9 cellular contexts compared by ENCODE assay signal in the genomic region with DNA sequence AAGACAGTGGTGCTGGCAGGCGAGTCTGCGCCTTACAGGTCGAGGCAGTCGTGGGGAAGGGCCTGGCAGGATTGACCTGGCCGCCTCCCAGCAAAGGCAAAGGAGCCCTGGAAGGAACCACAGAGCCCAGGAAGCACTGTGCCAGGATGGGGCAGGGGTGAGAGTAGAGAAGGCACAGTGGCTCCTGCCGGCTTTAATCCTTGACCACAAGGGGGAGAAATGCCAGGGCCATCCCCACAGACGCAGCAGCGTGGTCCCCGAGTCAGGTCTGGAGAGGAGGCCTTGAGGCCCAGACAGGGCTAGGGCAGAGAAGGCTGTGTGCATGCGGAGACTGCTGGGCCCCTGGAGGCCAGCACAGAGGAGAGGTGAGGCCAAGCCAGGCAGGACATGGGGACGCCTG. TPM values are rescaled to one million over a fixed set of nuclear protein-coding genes. Genes with fewer than 3 reads are reported as not detected.
A peak's percentile ranks its signal among the peaks of the same experiment; 100 is the strongest.
DNase-seq lines count a peak whose midpoint lies in the region; ATAC-seq, FAIRE-seq and TF ChIP-seq lines count a peak whose summit lies in the region.
"Had no signal": no experiment of that assay in that cellular context is flagged by ENCODE, and none has a peak within 500 bp of the region (broad histone marks: within the 10 kb centered on the region; RNA-seq: fewer than 3 reads in every experiment).

No MANE protein-coding gene starts in this region.

- TF ChIP-seq CTCF in AG10803 (conservative IDR thresholded peaks at IDR 0.05; ENCODE audit: low read length) (peak; percentile 40), astrocyte of the cerebellum (IDR thresholded peaks at IDR 0.05; ENCODE audit: low read depth, low read length, missing control alignments) (peak; percentile 59), keratinocyte (optimal IDR thresholded peaks at IDR 0.05 in 1 of 3, IDR thresholded peaks at IDR 0.05 in 1 of 3, conservative IDR thresholded peaks at IDR 0.05 in 1 of 3; ENCODE audit: extremely low read depth in 1 of 3, insufficient read depth in 2 of 3, low read length in 3 of 3) (peak; percentile 23 to 56 (median 41))

- no peak overlapping the region for H3K27ac ChIP-seq in keratinocyte (ENCODE audit: control insufficient read depth, insufficient read depth, low read length)

- in situ Hi-C loops in astrocyte of the cerebellum (cut with HindIII; ENCODE audit: low sequenced_read_pairs): no loop called here

- no peaks in the 10 kb centered on the region for H3K9me1 ChIP-seq in keratinocyte (ENCODE audit: control insufficient read depth, extremely low read depth, insufficient read depth, low read length)

- no peaks in the 10 kb centered on the region for H3K9me3 ChIP-seq in keratinocyte (ENCODE audit: control insufficient read depth, low read depth, low read length)

- peaks cover 2% of the 10 kb centered on the region for H3K4me1 ChIP-seq in keratinocyte (ENCODE audit: control insufficient read depth, extremely low read depth, insufficient read depth, low read length)

- no peaks in the 10 kb centered on the region for H4K20me1 ChIP-seq in keratinocyte (ENCODE audit: control insufficient read depth, extremely low read depth, insufficient read depth, low read length)

- DNase-seq in AG10803 (ENCODE audit: low read depth): no peak
- peak; percentile 95 for DNase-seq in HuH-7.5 (ENCODE audit: low spot score)
- DNase-seq in astrocyte of the cerebellum (ENCODE audit: low read depth): no peak
- DNase-seq in keratinocyte (ENCODE audit: low read depth, low spot score): no peak
- DNase-seq in stimulated activated naive B cell treated with anti-CD40 and anti-IgM and Interleukin-4, amounts not matched to agents 10 μg/mL and 1 μg/mL and 100 μg/mL, for 72 hours: no peak
- no peak for DNase-seq in NCI-H2171 (lab: John Stamatoyannopoulos, UW)

- no peaks in the 10 kb centered on the region for H3K9me3 Mint-ChIP-seq in stimulated activated naive B cell treated with anti-CD40 and anti-IgM and Interleukin-4, amounts not matched to agents 10 μg/mL and 1 μg/mL and 100 μg/mL, for 72 hours

- H2AFZ ChIP-seq in keratinocyte (ENCODE audit: control insufficient read depth, low read length): peak overlapping the region; percentile 13

- FAIRE-seq in keratinocyte (lab: Jason Lieb, UNC): no peak
- FAIRE-seq: G401.6 had no signal

- H3K27me3 ChIP-seq in keratinocyte (ENCODE audit: control insufficient read depth, extremely low read depth, insufficient read depth, low read length): no peaks in the 10 kb centered on the region

- H3K79me2 ChIP-seq in keratinocyte (ENCODE audit: control insufficient read depth, insufficient read depth, low read length): no peaks in the 10 kb centered on the region

- no peaks in the 10 kb centered on the region for H3K36me3 ChIP-seq in keratinocyte (ENCODE audit: control insufficient read depth in 2 of 2, extremely low read depth in 1 of 2, insufficient read depth in 2 of 2, low read length in 2 of 2)

- no peak overlapping the region for H3K9ac ChIP-seq in keratinocyte (ENCODE audit: control insufficient read depth, extremely low read depth, insufficient read depth, low read length)

- peaks cover 6 to 7% of the 10 kb centered on the region in 2 donors for H3K4me1 Mint-ChIP-seq in stimulated activated naive B cell treated with anti-CD40 and anti-IgM and Interleukin-4, amounts not matched to agents 10 μg/mL and 1 μg/mL and 100 μg/mL, for 72 hours

- H3K27ac Mint-ChIP-seq in stimulated activated naive B cell treated with anti-CD40 and anti-IgM and Interleukin-4, amounts not matched to agents 10 μg/mL and 1 μg/mL and 100 μg/mL, for 72 hours: no peak overlapping the region

- no peak overlapping the region for H3K4me2 ChIP-seq in keratinocyte (ENCODE audit: control insufficient read depth, extremely low read depth, insufficient read depth, low read depth, low read length)

- dilution Hi-C loops in keratinocyte (cut with MboI; ENCODE audit: extremely low pct_ligation_motif_present, low sequenced_read_pairs): no loop called here

- H3K36me3 Mint-ChIP-seq in stimulated activated naive B cell treated with anti-CD40 and anti-IgM and Interleukin-4, amounts not matched to agents 10 μg/mL and 1 μg/mL and 100 μg/mL, for 72 hours: peaks cover 4 to 9% of the 10 kb centered on the region in 2 donors

- no peaks in the 10 kb centered on the region for H3K27me3 Mint-ChIP-seq in stimulated activated naive B cell treated with anti-CD40 and anti-IgM and Interleukin-4, amounts not matched to agents 10 μg/mL and 1 μg/mL and 100 μg/mL, for 72 hours

- ATAC-seq in HG02973 (IDR thresholded peaks at IDR 0.05; ENCODE audit: unreplicated experiment) (no peak), GM18909 (IDR thresholded peaks at IDR 0.05; ENCODE audit: poor library complexity, unreplicated experiment) (no peak)
- ATAC-seq in stimulated activated naive B cell treated with anti-CD40 and anti-IgM and Interleukin-4, amounts not matched to agents 10 μg/mL and 1 μg/mL and 100 μg/mL, for 72 hours (replicated peaks): no peak

- H3K4me3 ChIP-seq in AG10803 (ENCODE audit: low read length): no peak overlapping the region
- no peak overlapping the region for H3K4me3 ChIP-seq in astrocyte of the cerebellum (ENCODE audit: low read depth, low read length)
- H3K4me3 ChIP-seq in keratinocyte (ENCODE audit: control insufficient read depth in 2 of 3, extremely low read depth in 1 of 3, insufficient read depth in 2 of 3, low read depth in 1 of 3, low read length in 3 of 3): no peak overlapping the region

- H3K4me3 Mint-ChIP-seq in stimulated activated naive B cell treated with anti-CD40 and anti-IgM and Interleukin-4, amounts not matched to agents 10 μg/mL and 1 μg/mL and 100 μg/mL, for 72 hours: no peak overlapping the region

RNA-seq across cellular contexts. Expression of gene NDUFS8, which starts 9.9 kb away (rescaled TPM):
- 51.7 to 99.9 TPM (median 65.2 TPM) in 3 replicates for polyA plus RNA-seq in keratinocyte
- 88.9 TPM for polyA plus RNA-seq in keratinocyte (2011; ENCODE audit: low read depth)
- polyA plus RNA-seq in keratinocyte (2011; cell fraction: cytosol; rRNA removed): 42.8 and 124 TPM in 2 replicates
- 45.3 and 53.2 TPM in 2 replicates for polyA plus RNA-seq in keratinocyte (2011; cell fraction: nucleus; rRNA removed)
- polyA plus RNA-seq in keratinocyte (2012; ENCODE audit: low replicate concordance): 116 and 181 TPM in 2 replicates
- polyA minus RNA-seq in keratinocyte: 37.6 to 87.5 TPM (median 62.8 TPM) in 3 replicates
- polyA minus RNA-seq in keratinocyte (2011; cell fraction: cytosol; rRNA and poly(A)+ RNA removed): 200 TPM
- polyA minus RNA-seq in keratinocyte (2011; cell fraction: nucleus; rRNA and poly(A)+ RNA removed): 25.8 and 32.4 TPM in 2 replicates

RNA-seq across cellular contexts. Expression of gene ALDH3B1, which starts 10.4 kb away (rescaled TPM):
- 0.07 to 0.16 TPM (median 0.08 TPM) in 3 replicates for polyA plus RNA-seq in keratinocyte
- 0.50 TPM for polyA plus RNA-seq in keratinocyte (2011; ENCODE audit: low read depth)
- 0.05 and 0.09 TPM in 2 replicates for polyA plus RNA-seq in keratinocyte (2011; cell fraction: cytosol; rRNA removed)
- 0.04 and 0.09 TPM in 2 replicates for polyA plus RNA-seq in keratinocyte (2011; cell fraction: nucleus; rRNA removed)
- polyA plus RNA-seq in keratinocyte (2012; ENCODE audit: low replicate concordance): 0.11 and 0.14 TPM in 2 replicates
- polyA minus RNA-seq in keratinocyte: 0.16 TPM in 1 of 3 replicates, not detected in the others
- not detected for polyA minus RNA-seq in keratinocyte (2011; cell fraction: cytosol; rRNA and poly(A)+ RNA removed)
- 0.84 TPM in 1 of 2 replicates, not detected in the other for polyA minus RNA-seq in keratinocyte (2011; cell fraction: nucleus; rRNA and poly(A)+ RNA removed)

RNA-seq across cellular contexts. Expression of gene UNC93B1, which starts 16.7 kb away (rescaled TPM):
- 15.4 to 17.5 TPM (median 16.5 TPM) in 3 replicates for polyA plus RNA-seq in keratinocyte
- polyA plus RNA-seq in keratinocyte (2011; ENCODE audit: low read depth): 8.3 TPM
- polyA plus RNA-seq in keratinocyte (2011; cell fraction: cytosol; rRNA removed): 5.7 and 8.6 TPM in 2 replicates
- polyA plus RNA-seq in keratinocyte (2011; cell fraction: nucleus; rRNA removed): 18.5 and 21.1 TPM in 2 replicates
- 5.6 and 12.6 TPM in 2 replicates for polyA plus RNA-seq in keratinocyte (2012; ENCODE audit: low replicate concordance)
- 19.6 to 44.1 TPM (median 21.8 TPM) in 3 replicates for polyA minus RNA-seq in keratinocyte
- 22.4 TPM for polyA minus RNA-seq in keratinocyte (2011; cell fraction: cytosol; rRNA and poly(A)+ RNA removed)
- 16.4 and 18.0 TPM in 2 replicates for polyA minus RNA-seq in keratinocyte (2011; cell fraction: nucleus; rRNA and poly(A)+ RNA removed)

RNA-seq across cellular contexts. Expression of gene TCIRG1, which starts 18.2 kb away (rescaled TPM):
- 12.7 to 31.6 TPM (median 17.8 TPM) in 3 replicates for polyA plus RNA-seq in keratinocyte
- 7.2 TPM for polyA plus RNA-seq in keratinocyte (2011; ENCODE audit: low read depth)
- polyA plus RNA-seq in keratinocyte (2011; cell fraction: cytosol; rRNA removed): 3.3 and 6.7 TPM in 2 replicates
- 99.0 and 125 TPM in 2 replicates for polyA plus RNA-seq in keratinocyte (2011; cell fraction: nucleus; rRNA removed)
- 8.9 and 26.0 TPM in 2 replicates for polyA plus RNA-seq in keratinocyte (2012; ENCODE audit: low replicate concordance)
- 18.3 to 28.8 TPM (median 25.8 TPM) in 3 replicates for polyA minus RNA-seq in keratinocyte
- polyA minus RNA-seq in keratinocyte (2011; cell fraction: cytosol; rRNA and poly(A)+ RNA removed): 34.9 TPM
- 34.0 and 37.2 TPM in 2 replicates for polyA minus RNA-seq in keratinocyte (2011; cell fraction: nucleus; rRNA and poly(A)+ RNA removed)
